ENCODE assay signal across 8 cellular contexts in genomic region chr10:8060010-8060703, GRCh38.
DNase-seq lines count a peak whose midpoint lies in the region; ATAC-seq lines count a peak whose summit lies in the region.

No MANE protein-coding gene starts in this region.

- peaks cover 4% of the 10 kb centered on the region for H3K36me3 Mint-ChIP-seq in memory B cell

- no peaks in the 10 kb centered on the region for H3K9me3 Mint-ChIP-seq in memory B cell

- peaks cover 18% of the 10 kb centered on the region for H3K4me1 Mint-ChIP-seq in memory B cell

- H3K4me3 Mint-ChIP-seq in memory B cell = peak overlapping the region; percentile 75

- ATAC-seq in HG03378 (IDR thresholded peaks at IDR 0.05; ENCODE audit: unreplicated experiment) (peak; percentile 48), memory B cell (ENCODE audit: low read depth) (peak; percentile 6)

- H3K27ac Mint-ChIP-seq in memory B cell = peak overlapping the region; percentile 15

- H3K27me3 Mint-ChIP-seq in memory B cell = peaks cover 17% of the 10 kb centered on the region

- peak in 2 of 3 donors; percentile 70 to 76 for DNase-seq in stimulated activated CD4-positive, alpha-beta T cell treated with anti-CD3 and anti-CD28 coated beads, Interleukin-12 subunit alpha, Interleukin-12 subunit beta, amount 100 ng/mL, for 48 hours (ENCODE audit: low read depth in 2 of 3, low spot score in 1 of 3)
- no peak for DNase-seq in stimulated activated CD4-positive, alpha-beta T cell treated with anti-CD3 and anti-CD28 coated beads, Interleukin-12 subunit alpha, Interleukin-12 subunit beta, amount 100 ng/mL, for 4 hours
- DNase-seq in activated CD8-positive, alpha-beta memory T cell treated with anti-CD3 and anti-CD28 coated beads for 24 hours = peak; percentile 79
- DNase-seq in memory B cell (ENCODE audit: low spot score in 2 of 2) (no peak), dedifferentiated amniotic fluid mesenchymal stem cell (ENCODE audit: extremely low spot score) (no peak), HCEC 1CT (no peak), iPS-NIHi11 (ENCODE audit: low spot score) (no peak)

Comparison
In these comparisons a context has a peak if more than half of its experiments do, and no peak if none do; other contexts are left out.
1. DNase-seq: peak in stimulated activated CD4-positive, alpha-beta T cell treated with anti-CD3 and anti-CD28 coated beads, Interleukin-12 subunit alpha, Interleukin-12 subunit beta, amount 100 ng/mL, for 48 hours (2 of 3) and activated CD8-positive, alpha-beta memory T cell treated with anti-CD3 and anti-CD28 coated beads for 24 hours (single experiment); none in stimulated activated CD4-positive, alpha-beta T cell treated with anti-CD3 and anti-CD28 coated beads, Interleukin-12 subunit alpha, Interleukin-12 subunit beta, amount 100 ng/mL, for 4 hours (single experiment), memory B cell (0 of 2), dedifferentiated amniotic fluid mesenchymal stem cell (single experiment), HCEC 1CT (single experiment) and iPS-NIHi11 (single experiment).